1 cellular context compared by ENCODE assay signal in genomic region chr17:18158022-18158600, GRCh38.
A peak's percentile ranks its signal among the peaks of the same experiment; 100 is the strongest.
TF ChIP-seq lines count a peak whose summit lies in the region.

No MANE protein-coding gene starts in this region.

TF ChIP-seq in K562, 482 proteins besides CTCF, POLR2A, EP300 and RAD21 (continued from another document and continues in another):
- TF ChIP-seq MGA (IDR thresholded peaks at IDR 0.05) (no peak), CHAMP1 (IDR thresholded peaks at IDR 0.05) (no peak), ZBTB8A (IDR thresholded peaks at IDR 0.05; ENCODE audit: partially characterized antibody) (no peak), HMG20B (CRISPR knock-in tag; IDR thresholded peaks at IDR 0.05) (no peak), TAF15 (IDR thresholded peaks at IDR 0.05; ENCODE audit: low read depth, low read length) (no peak), SMARCA4 (IDR thresholded peaks at IDR 0.05) (no peak), GTF2B (IDR thresholded peaks at IDR 0.05; ENCODE audit: extremely low read depth, insufficient read length) (no peak), ESRRB (CRISPR knock-in tag; IDR thresholded peaks at IDR 0.05; ENCODE audit: borderline replicate concordance) (no peak), CREB5 (CRISPR knock-in tag; IDR thresholded peaks at IDR 0.05) (no peak), MNT (conservative IDR thresholded peaks at IDR 0.05) (no peak), ZNF23 (CRISPR knock-in tag; IDR thresholded peaks at IDR 0.05) (no peak), ETV1 (tag; conservative IDR thresholded peaks at IDR 0.05; ENCODE audit: low read depth) (no peak), IRF9 (tag; IDR thresholded peaks at IDR 0.05) (no peak), MTF1 (CRISPR knock-in tag; IDR thresholded peaks at IDR 0.05; ENCODE audit: borderline replicate concordance) (no peak), BMI1 (IDR thresholded peaks at IDR 0.05; ENCODE audit: low read length) (no peak), ETV5 (CRISPR knock-in tag; IDR thresholded peaks at IDR 0.05; ENCODE audit: low read depth) (0 out of 2 replicates have a peak, but pooled peaks have one; percentile 28), SMAD1 (IDR thresholded peaks at IDR 0.05; ENCODE audit: low read depth, low read length, partially characterized antibody) (no peak), PRDM10 (IDR thresholded peaks at IDR 0.05; ENCODE audit: partially characterized antibody) (peak; percentile 30), ZNF766 (CRISPR knock-in tag; conservative IDR thresholded peaks at IDR 0.05) (no peak), ZNF436 (CRISPR knock-in tag; IDR thresholded peaks at IDR 0.05) (no peak), NONO (IDR thresholded peaks at IDR 0.05; ENCODE audit: low read depth in 2 of 2, low read length in 1 of 2) (no peak), TCFL5 (CRISPR knock-in tag; conservative IDR thresholded peaks at IDR 0.05) (no peak), ZNF280B (CRISPR knock-in tag; IDR thresholded peaks at IDR 0.05) (no peak), PHB2 (IDR thresholded peaks at IDR 0.05; ENCODE audit: low read depth) (no peak), ZNF75A (CRISPR knock-in tag; IDR thresholded peaks at IDR 0.05) (no peak), RBM15 (IDR thresholded peaks at IDR 0.05; ENCODE audit: insufficient read depth, low read length) (no peak), TRIM25 (IDR thresholded peaks at IDR 0.05; ENCODE audit: borderline replicate concordance) (no peak), ZFP36 (IDR thresholded peaks at IDR 0.05; ENCODE audit: low read depth, low read length, partially characterized antibody) (no peak)
